Comparison of ENCODE assay signal across 18 cellular contexts in the genomic region with DNA sequence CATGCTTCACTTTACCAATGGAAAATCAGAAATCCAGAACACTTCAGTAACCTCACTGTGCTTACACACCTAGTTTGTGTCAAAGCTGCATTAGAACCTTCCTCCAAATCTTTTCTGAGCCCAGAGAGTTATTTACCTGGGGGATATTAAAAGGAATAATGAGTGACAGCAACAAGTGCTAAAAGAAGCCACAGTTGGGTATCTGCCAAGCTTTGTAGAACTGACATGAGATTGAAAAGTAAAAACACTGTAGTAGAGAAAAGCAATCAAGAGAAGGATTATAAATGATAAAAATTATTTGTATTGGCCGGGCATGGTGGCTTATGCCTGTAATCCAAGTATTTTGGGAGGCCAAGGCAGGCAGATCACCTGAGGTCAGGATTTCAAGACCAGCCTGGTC. TPM values are rescaled to one million over a fixed set of nuclear protein-coding genes. Genes with fewer than 3 reads are reported as not detected.
DNase-seq lines count a peak whose midpoint lies in the region; ATAC-seq and TF ChIP-seq lines count a peak whose summit lies in the region.
"Had no signal": no experiment of that assay in that cellular context is flagged by ENCODE, and none has a peak within 500 bp of the region (broad histone marks: within the 10 kb centered on the region; RNA-seq: fewer than 3 reads in every experiment).

No MANE protein-coding gene starts in this region.

- no peak overlapping the region for H2BK120ac ChIP-seq in IMR-90 (ENCODE audit: low read depth, low read length)
- peak overlapping the region; percentile 61 for H2BK120ac ChIP-seq in mesenchymal stem cell (ENCODE audit: low read depth, low read length)

- no peak overlapping the region for H3K56ac ChIP-seq in IMR-90 (ENCODE audit: extremely low read depth, insufficient read depth, low read length)

- H3K36me3 ChIP-seq in HEK293 (ENCODE audit: control insufficient read depth in 2 of 2, insufficient read depth in 1 of 2, low read length in 2 of 2) (no peaks in the 10 kb centered on the region), IMR-90 (ENCODE audit: control insufficient read depth, insufficient read depth, low read length) (no peaks in the 10 kb centered on the region), mesenchymal stem cell (ENCODE audit: control insufficient read depth in 1 of 2, insufficient read depth in 2 of 2, low read depth in 1 of 2, low read length in 2 of 2) (peaks cover 0 to 10% of the 10 kb centered on the region in 2 experiments), gastrocnemius medialis (no peaks in the 10 kb centered on the region), ascending aorta (no peaks in the 10 kb centered on the region)
- H3K36me3 ChIP-seq: HAP-1 had no signal

- intact Hi-C loops in IMR-90 (cut with micrococcal nuclease) (loop anchor here (5.0 kb wide), 1 partner anchor 395 kb away; no protein-coding TSS in a partner anchor), gastrocnemius medialis (cut with DNase I; ENCODE audit: low total_unique reads) (loop anchor here (5.0 kb wide), 1 partner anchor 100 kb away; no protein-coding TSS in a partner anchor), ascending aorta (cut with DNase I) (loop anchor here (5.0 to 10.0 kb wide), 2 partner anchors 205 to 377 kb away; no protein-coding TSS in a partner anchor)

- H3K9ac ChIP-seq in IMR-90 (ENCODE audit: low read depth, low read length) (no peak overlapping the region), mesenchymal stem cell (ENCODE audit: low read length) (no peak overlapping the region)

- no peak overlapping the region for H4K91ac ChIP-seq in IMR-90 (ENCODE audit: insufficient read depth, low read depth, low read length)
- H4K91ac ChIP-seq in mesenchymal stem cell (ENCODE audit: low read length) = no peak overlapping the region

- no peak overlapping the region for H4K5ac ChIP-seq in IMR-90 (ENCODE audit: low read depth, low read length)

- H3K27me3 ChIP-seq in IMR-90 (ENCODE audit: control insufficient read depth, insufficient read depth, low read length) (no peaks in the 10 kb centered on the region), mesenchymal stem cell (ENCODE audit: control insufficient read depth in 1 of 2, insufficient read depth in 1 of 2, low read length in 2 of 2) (no peaks in the 10 kb centered on the region), gastrocnemius medialis (no peaks in the 10 kb centered on the region), ascending aorta (no peaks in the 10 kb centered on the region)

- no peak overlapping the region for H3K4me3 ChIP-seq in HEK293 (ENCODE audit: low read depth, low read length)
- no peak overlapping the region for H3K4me3 ChIP-seq in IMR-90 (ENCODE audit: insufficient read depth, low read depth, low read length)
- no peak overlapping the region for H3K4me3 ChIP-seq in mesenchymal stem cell (ENCODE audit: insufficient read depth in 1 of 2, low read depth in 1 of 2, low read length in 2 of 2)
- H3K4me3 ChIP-seq in gastrocnemius medialis = no peak overlapping the region
- H3K4me3 ChIP-seq in ascending aorta = no peak overlapping the region
- H3K4me3 ChIP-seq: GM12878, HAP-1 had no signal

- H3K4me2 ChIP-seq in IMR-90 (ENCODE audit: low read depth, low read length) (no peak overlapping the region), mesenchymal stem cell (ENCODE audit: low read length, poor library complexity, severe bottlenecking) (no peak overlapping the region)

- H3K27ac ChIP-seq in HEK293 (ENCODE audit: extremely low read depth, low read depth, low read length) = no peak overlapping the region
- no peak overlapping the region for H3K27ac ChIP-seq in IMR-90 (ENCODE audit: insufficient read depth, low read length)
- no peak overlapping the region for H3K27ac ChIP-seq in mesenchymal stem cell (ENCODE audit: low read length, poor library complexity, severe bottlenecking)
- H3K27ac ChIP-seq in gastrocnemius medialis = peak overlapping the region in 3 of 4 donors; percentile 9 to 63 (median 60)
- H3K27ac ChIP-seq in ascending aorta = no peak overlapping the region

- H3K79me1 ChIP-seq in IMR-90 (ENCODE audit: low read depth in 1 of 2, low read length in 2 of 2) (no peaks in the 10 kb centered on the region), mesenchymal stem cell (replicated peaks; ENCODE audit: low read length, poor library complexity, severe bottlenecking) (no peaks in the 10 kb centered on the region)

- H3K23ac ChIP-seq in IMR-90 (ENCODE audit: low read depth, low read length) = no peak overlapping the region
- no peak overlapping the region for H3K23ac ChIP-seq in mesenchymal stem cell (ENCODE audit: low read length in 2 of 2)

- H3K9me1 ChIP-seq in IMR-90 (ENCODE audit: insufficient read depth, low read length) = no peaks in the 10 kb centered on the region

- no TSS peak for BruUV-seq in IMR-90 (replicated peaks; lab: Mats Ljungman, UMichigan)

- no peak overlapping the region for H3K4ac ChIP-seq in IMR-90 (ENCODE audit: low read depth, low read length)
- no peak overlapping the region for H3K4ac ChIP-seq in mesenchymal stem cell (ENCODE audit: low read depth in 1 of 2, low read length in 2 of 2)

- POLR2A ChIA-PET in HEK293 (lab: Yijun Ruan, JAX) (no interaction called here), IMR-90 (lab: Charles Lee; ENCODE audit: unreplicated experiment) (no interaction called here)

- no CpG with 5 or more reads among the region's 1 CpG for WGBS in IMR-90 (ENCODE audit: extremely low coverage in 2 of 2, insufficient read length in 1 of 2), 2 experiments
- 97% methylated on average over 1 of the region's 1 CpG for WGBS in mesenchymal stem cell

- no peak overlapping the region for H4K8ac ChIP-seq in IMR-90 (ENCODE audit: low read depth in 2 of 2, low read length in 2 of 2)
- no peak overlapping the region for H4K8ac ChIP-seq in mesenchymal stem cell (ENCODE audit: low read length)

- in situ Hi-C loops in IMR-90 (cut with MboI; ENCODE audit: low sequenced_read_pairs) (loop anchor here (5.0 to 10.0 kb wide), 2 partner anchors 187 to 415 kb away; no protein-coding TSS in a partner anchor), gastrocnemius medialis (cut with MboI; ENCODE audit: low sequenced_read_pairs in 4 of 4) (loop anchor here (5.0 to 10.0 kb wide), 6 partner anchors 180 to 420 kb away; no protein-coding TSS in a partner anchor)

- TF ChIP-seq RAD21 in IMR-90 (IDR thresholded peaks at IDR 0.05; ENCODE audit: low read length) = no peak

- H3K4me1 ChIP-seq in HEK293 (ENCODE audit: control insufficient read depth, insufficient read depth, low read length) (no peaks in the 10 kb centered on the region), IMR-90 (ENCODE audit: control insufficient read depth, insufficient read depth, low read length) (peaks cover 4% of the 10 kb centered on the region; the same call in 1 of the 2 replicates), mesenchymal stem cell (ENCODE audit: control insufficient read depth, insufficient read depth, low read depth, low read length) (no peaks in the 10 kb centered on the region), gastrocnemius medialis (peaks cover 23 to 26% of the 10 kb centered on the region in 2 donors), ascending aorta (peaks cover 0 to 9% of the 10 kb centered on the region in 2 donors)

- no peaks in the 10 kb centered on the region for H4K20me1 ChIP-seq in IMR-90 (ENCODE audit: insufficient read depth, low read length)

- H2AK5ac ChIP-seq in IMR-90 (ENCODE audit: low read depth, low read length) (no peak overlapping the region), mesenchymal stem cell (ENCODE audit: low read length, severe bottlenecking) (no peak overlapping the region)

- H2BK5ac ChIP-seq in IMR-90 (ENCODE audit: low read depth, low read length, poor library complexity, severe bottlenecking) (no peak overlapping the region), mesenchymal stem cell (ENCODE audit: low read depth, low read length, poor library complexity, severe bottlenecking) (no peak overlapping the region)

- H2AFZ ChIP-seq in IMR-90 (replicated peaks; ENCODE audit: low read length, poor library complexity) (no peak overlapping the region), mesenchymal stem cell (ENCODE audit: low read depth, low read length) (no peak overlapping the region)

- dilution Hi-C loops in IMR-90 (cut with HindIII; ENCODE audit: low sequenced_read_pairs, unreplicated experiment) = no loop called here

- H2BK12ac ChIP-seq in mesenchymal stem cell (ENCODE audit: low read length in 2 of 2) = no peak overlapping the region

- DNase-seq in IMR-90 (no peak), mesenchymal stem cell (no peak), gastrocnemius medialis (no peak), nucleus accumbens (lab: John Stamatoyannopoulos, UW) (no peak), ascending aorta (ENCODE audit: low spot score in 2 of 2) (no peak), germinal center (ENCODE audit: low spot score) (no peak)
- DNase-seq: C1 segment of cervical spinal cord; Calu3; CD4-positive, alpha-beta memory T cell; COR-L47; DMS79; EL; GDM1; GOT3 had no signal

- H3K14ac ChIP-seq in IMR-90 (replicated peaks; ENCODE audit: low read depth, low read length) (no peak overlapping the region), mesenchymal stem cell (ENCODE audit: low read length in 2 of 2) (no peak overlapping the region)

- TF ChIP-seq POLR2A in IMR-90 (IDR thresholded peaks at IDR 0.05; ENCODE audit: low read depth, low read length) (no peak), gastrocnemius medialis (IDR thresholded peaks at IDR 0.05) (no peak)

- TF ChIP-seq CTCF in HEK293 (tag by site-specific recombination; IDR thresholded peaks at IDR 0.05) (no peak), IMR-90 (conservative IDR thresholded peaks at IDR 0.05; ENCODE audit: low read depth, low read length) (no peak), gastrocnemius medialis (IDR thresholded peaks at IDR 0.05 in 4 of 5, conservative IDR thresholded peaks at IDR 0.05 in 1 of 5) (no peak), ascending aorta (IDR thresholded peaks at IDR 0.05) (no peak)

- CTCF ChIA-PET in HEK293 (lab: Yijun Ruan, JAX) = interaction anchor here (0.6 to 0.7 kb wide), 3 partner anchors 9 to 408 kb away, joined by 3 to 6 read pairs (median 3); no protein-coding TSS in a partner anchor
- CTCF ChIA-PET in IMR-90 (lab: Yijun Ruan, JAX) = no interaction called here

- no peak overlapping the region for H2BK15ac ChIP-seq in IMR-90 (ENCODE audit: low read depth, low read length)
- no peak overlapping the region for H2BK15ac ChIP-seq in mesenchymal stem cell (ENCODE audit: low read depth, poor library complexity, severe bottlenecking)

- H2BK20ac ChIP-seq in IMR-90 (ENCODE audit: low read depth, low read length) = no peak overlapping the region

- H3K18ac ChIP-seq in IMR-90 (ENCODE audit: low read depth, low read length) (peak overlapping the region; percentile 21; the same call in 1 of the 2 replicates), mesenchymal stem cell (ENCODE audit: low read depth in 1 of 2, low read length in 2 of 2) (no peak overlapping the region)

- H2AK9ac ChIP-seq in IMR-90 (replicated peaks; ENCODE audit: low read depth, low read length, poor library complexity) = no peak overlapping the region

- no peak for ATAC-seq in IMR-90 (ENCODE audit: low read depth)
- ATAC-seq in gastrocnemius medialis = no peak
- no peak for ATAC-seq in GM19452 (IDR thresholded peaks at IDR 0.05; ENCODE audit: unreplicated experiment)
- ATAC-seq: GM12878 had no signal

- H3K9me3 ChIP-seq in HEK293 (ENCODE audit: control insufficient read depth, insufficient read depth, low read depth, low read length) (no peaks in the 10 kb centered on the region), IMR-90 (ENCODE audit: control insufficient read depth, insufficient read depth, low read length) (no peaks in the 10 kb centered on the region), mesenchymal stem cell (ENCODE audit: control insufficient read depth, low read length) (no peaks in the 10 kb centered on the region), gastrocnemius medialis (no peaks in the 10 kb centered on the region), ascending aorta (no peaks in the 10 kb centered on the region)
- H3K9me3 ChIP-seq: HAP-1 had no signal

RNA-seq across cellular contexts. Expression of a gene that starts 8.8 kb away (rescaled TPM):
- 67.0 and 123 TPM in 2 replicates for total RNA-seq in IMR-90 (2012; rRNA removed)
- 16.3 and 21.2 TPM in 2 replicates for polyA plus RNA-seq in IMR-90 (2012; rRNA removed)
- 3.2 and 4.0 TPM in 2 replicates for polyA plus RNA-seq in IMR-90 (2012; cell fraction: cytosol; rRNA removed)
- 3.0 and 24.5 TPM in 2 replicates for polyA plus RNA-seq in IMR-90 (2012; cell fraction: nucleus; rRNA removed; ENCODE audit: low replicate concordance)
- 28.3 TPM for polyA plus RNA-seq in mesenchymal stem cell (2013, experiment 1 of 2)
- polyA plus RNA-seq in mesenchymal stem cell (2013, experiment 2 of 2) = 30.1 TPM
- total RNA-seq in gastrocnemius medialis = 10 to 100 TPM; 14.2 to 56.4 (median 45.0) TPM
- total RNA-seq in ascending aorta = 56.9 TPM

Comparison
In these comparisons a context has a peak if more than half of its experiments do, and no peak if none do; other contexts are left out.
1. H3K27ac ChIP-seq: peak in gastrocnemius medialis (3 of 4); none in HEK293 (single experiment), IMR-90 (single experiment), mesenchymal stem cell (single experiment) and ascending aorta (0 of 2).